16 cellular contexts compared by ENCODE assay signal in genomic region chr6:134247854-134248580, GRCh38.
DNase-seq lines count a peak whose midpoint lies in the region; ATAC-seq lines count a peak whose summit lies in the region.
"Had no signal": no experiment of that assay in that cellular context is flagged by ENCODE, and none has a peak within 500 bp of the region (broad histone marks: within the 10 kb centered on the region; RNA-seq: fewer than 3 reads in every experiment).

No MANE protein-coding gene starts in this region.

- H3K27ac ChIP-seq in CD4-positive, alpha-beta memory T cell (ENCODE audit: low read depth, low read length): peak overlapping the region; percentile 60
- peak overlapping the region; percentile 72 for H3K27ac ChIP-seq in naive thymus-derived CD4-positive, alpha-beta T cell (ENCODE audit: low read depth, low read length)
- H3K27ac ChIP-seq: C4-2B had no signal

- H3K27me3 ChIP-seq in CD4-positive, alpha-beta memory T cell (ENCODE audit: insufficient read depth, low read length): no peaks in the 10 kb centered on the region
- no peaks in the 10 kb centered on the region for H3K27me3 ChIP-seq in naive thymus-derived CD4-positive, alpha-beta T cell (ENCODE audit: control insufficient read depth in 2 of 2, insufficient read depth in 2 of 2, low read length in 2 of 2)
- H3K27me3 ChIP-seq: heart left ventricle had no signal

- H3K27me3 Mint-ChIP-seq in CD4-positive, alpha-beta memory T cell: no peaks in the 10 kb centered on the region
- H3K27me3 Mint-ChIP-seq in activated naive CD8-positive, alpha-beta T cell: no peaks in the 10 kb centered on the region
- no peaks in the 10 kb centered on the region for H3K27me3 Mint-ChIP-seq in naive thymus-derived CD4-positive, alpha-beta T cell

- no peak for ATAC-seq in naive thymus-derived CD4-positive, alpha-beta T cell
- ATAC-seq: Panc1, right cardiac atrium had no signal

- no peaks in the 10 kb centered on the region for H3K36me3 Mint-ChIP-seq in CD4-positive, alpha-beta memory T cell
- H3K36me3 Mint-ChIP-seq in activated naive CD8-positive, alpha-beta T cell: no peaks in the 10 kb centered on the region
- H3K36me3 Mint-ChIP-seq in naive thymus-derived CD4-positive, alpha-beta T cell: peaks cover 0 to 19% (median 0%) of the 10 kb centered on the region in 5 donors

- peak overlapping the region; percentile 90 to 99 (median 98) for H3K27ac Mint-ChIP-seq in CD4-positive, alpha-beta memory T cell
- peak overlapping the region; percentile 96 for H3K27ac Mint-ChIP-seq in activated naive CD8-positive, alpha-beta T cell
- H3K27ac Mint-ChIP-seq in naive thymus-derived CD4-positive, alpha-beta T cell: peak overlapping the region; percentile 83 to 99 (median 94)

- POLR2A ChIA-PET in CD4-positive, alpha-beta memory T cell (lab: Charles Lee; ENCODE audit: partially characterized antibody): interaction anchor here (0.6 to 1.6 kb wide), 6 partner anchors 11 to 188 kb away, joined by 3 to 5 read pairs (median 4); partner anchors contain the start of gene SGK1
- POLR2A ChIA-PET in naive thymus-derived CD4-positive, alpha-beta T cell (lab: Charles Lee): interaction anchor here (0.6 to 1.7 kb wide), 10 partner anchors 8 to 372 kb away, joined by 3 to 8 read pairs (median 3); partner anchors contain the start of gene SGK1

- H3K4me1 ChIP-seq in CD4-positive, alpha-beta memory T cell (ENCODE audit: insufficient read depth, low read length): peaks cover 63% of the 10 kb centered on the region
- H3K4me1 ChIP-seq in naive thymus-derived CD4-positive, alpha-beta T cell (ENCODE audit: control insufficient read depth in 2 of 2, insufficient read depth in 2 of 2, low read length in 2 of 2): peaks cover 34 to 60% of the 10 kb centered on the region in 2 donors

- CTCF ChIA-PET in CD4-positive, alpha-beta memory T cell (lab: Charles Lee; ENCODE audit: partially characterized antibody): interaction anchor here (1.0 to 1.6 kb wide), 3 partner anchors 70 to 393 kb away, joined by 3 to 8 read pairs (median 6); no protein-coding TSS in a partner anchor
- CTCF ChIA-PET in naive thymus-derived CD4-positive, alpha-beta T cell (lab: Charles Lee): interaction anchor here (0.6 kb wide), 1 partner anchor 138 kb away, joined by 3 read pairs; no protein-coding TSS in a partner anchor

- no peaks in the 10 kb centered on the region for H3K36me3 ChIP-seq in CD4-positive, alpha-beta memory T cell (ENCODE audit: insufficient read depth, low read length)
- H3K36me3 ChIP-seq in naive thymus-derived CD4-positive, alpha-beta T cell (ENCODE audit: control insufficient read depth in 2 of 3, insufficient read depth in 3 of 3, low read length in 3 of 3): no peaks in the 10 kb centered on the region
- H3K36me3 ChIP-seq: heart left ventricle had no signal

- H3K4me1 Mint-ChIP-seq in CD4-positive, alpha-beta memory T cell: peaks cover 43 to 65% (median 54%) of the 10 kb centered on the region in 4 donors
- H3K4me1 Mint-ChIP-seq in activated naive CD8-positive, alpha-beta T cell (ENCODE audit: low read depth): peaks cover 65% of the 10 kb centered on the region
- H3K4me1 Mint-ChIP-seq in naive thymus-derived CD4-positive, alpha-beta T cell: peaks cover 30 to 75% (median 63%) of the 10 kb centered on the region in 7 donors

- H3K9me3 ChIP-seq in CD4-positive, alpha-beta memory T cell (ENCODE audit: control insufficient read depth in 1 of 2, low read length in 2 of 2): no peaks in the 10 kb centered on the region
- H3K9me3 ChIP-seq in naive thymus-derived CD4-positive, alpha-beta T cell (ENCODE audit: control insufficient read depth in 2 of 3, low read length in 3 of 3): no peaks in the 10 kb centered on the region
- H3K9me3 ChIP-seq: heart left ventricle had no signal

- peak overlapping the region in 1 of 2 donors; percentile 5 for H3K4me3 ChIP-seq in CD4-positive, alpha-beta memory T cell (ENCODE audit: low read length in 2 of 2)
- H3K4me3 ChIP-seq in Jurkat, Clone E6-1 (ENCODE audit: low read length): 0 out of 2 replicates have a peak overlapping the region, but pooled peaks have one; percentile 7
- H3K4me3 ChIP-seq in naive thymus-derived CD4-positive, alpha-beta T cell (ENCODE audit: low read length): peak overlapping the region; percentile 21
- H3K4me3 ChIP-seq: heart left ventricle had no signal

- DNase-seq in CD4-positive, alpha-beta memory T cell: no peak
- no peak for DNase-seq in Jurkat, Clone E6-1 (ENCODE audit: low read depth, low spot score)
- DNase-seq in naive thymus-derived CD4-positive, alpha-beta T cell: no peak
- DNase-seq in SK-N-DZ (ENCODE audit: low spot score): no peak
- no peak for DNase-seq in stimulated activated CD4-positive, alpha-beta T cell treated with anti-CD3 and anti-CD28 coated beads, Interleukin-4, amount 100 ng/mL, for 1 hour
- DNase-seq in middle frontal gyrus (ENCODE audit: extremely low spot score, low spot score): no peak
- DNase-seq: cerebellar nuclear complex, GDM1, heart left ventricle, kidney glomerular epithelial cell, NCI-H1092, NCI-H524, right cardiac atrium had no signal

- H3K9me3 Mint-ChIP-seq in CD4-positive, alpha-beta memory T cell: peaks cover 0 to 4% (median 0%) of the 10 kb centered on the region in 8 donors
- H3K9me3 Mint-ChIP-seq in activated naive CD8-positive, alpha-beta T cell (ENCODE audit: low read depth): no peaks in the 10 kb centered on the region
- H3K9me3 Mint-ChIP-seq in naive thymus-derived CD4-positive, alpha-beta T cell: peaks cover 0 to 4% (median 0%) of the 10 kb centered on the region in 11 donors

- intact Hi-C loops in CD4-positive, alpha-beta memory T cell (cut with micrococcal nuclease): loop anchor here (1.0 to 2.0 kb wide), 4 partner anchors 41 to 393 kb away; no protein-coding TSS in a partner anchor
- intact Hi-C loops in naive thymus-derived CD4-positive, alpha-beta T cell (cut with micrococcal nuclease): loop anchor here (1.0 to 5.0 kb wide), 20 partner anchors 12 to 1433 kb away; partner anchors contain the start of genes MYB (in 1 of the 2), RPS12 (in 1 of the 2) and TBPL1 (in 1 of the 2)

- H3K4me3 Mint-ChIP-seq in CD4-positive, alpha-beta memory T cell: peak overlapping the region in 6 of 8 donors; percentile 14 to 82 (median 76)
- H3K4me3 Mint-ChIP-seq in activated naive CD8-positive, alpha-beta T cell: peak overlapping the region; percentile 72
- H3K4me3 Mint-ChIP-seq in naive thymus-derived CD4-positive, alpha-beta T cell: peak overlapping the region; percentile 14 to 84 (median 68)
